Comparison of ENCODE assay signal across 8 cellular contexts in the genomic region with DNA sequence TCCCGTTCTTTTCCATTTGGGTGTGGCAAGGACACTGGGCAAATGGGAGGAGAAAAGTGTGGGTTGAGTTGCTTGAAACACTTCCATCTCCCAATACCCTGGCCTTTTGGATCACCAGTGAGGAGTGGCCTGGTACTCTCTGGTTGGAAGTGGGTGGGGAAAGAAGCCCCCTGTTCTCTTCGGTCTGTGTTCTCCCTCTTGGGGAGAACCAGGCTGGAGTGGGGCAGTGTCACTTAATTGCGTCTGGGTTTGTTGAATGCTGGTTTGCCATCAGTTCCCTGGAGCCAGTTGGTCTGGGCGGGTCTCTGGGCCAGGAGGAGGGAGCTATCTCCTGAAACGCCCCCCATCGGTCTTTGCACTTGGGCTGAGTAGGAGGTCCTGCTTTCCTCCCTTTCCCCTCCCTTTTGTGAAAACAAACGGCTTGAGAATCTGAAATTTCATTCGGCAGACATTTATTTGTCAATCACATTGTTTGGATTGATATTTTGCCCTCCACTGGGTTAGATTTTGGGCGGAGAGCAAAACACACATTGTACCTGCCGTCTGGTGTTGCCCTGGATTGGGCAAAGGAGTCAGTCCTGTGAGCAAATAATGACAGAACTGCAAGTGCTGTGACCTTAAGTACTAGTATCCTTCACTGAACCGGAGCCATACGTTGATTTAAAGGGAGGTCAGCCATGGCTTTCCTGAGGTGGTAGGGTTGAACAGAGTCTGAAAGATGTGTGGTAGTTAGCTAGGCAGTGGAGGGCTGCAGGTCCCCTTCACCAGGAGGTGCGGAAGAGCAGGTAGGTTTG. TPM values are rescaled to one million over a fixed set of nuclear protein-coding genes. Genes with fewer than 3 reads are reported as not detected.
DNase-seq lines count a peak whose midpoint lies in the region; ATAC-seq and TF ChIP-seq lines count a peak whose summit lies in the region.

No MANE protein-coding gene starts in this region.

- peaks cover 3% of the 10 kb centered on the region for H3K36me3 Mint-ChIP-seq in activated T-cell treated with anti-CD3 and anti-CD28 coated beads, Interleukin-2, amount 50 U/mL, for 4 hours (ENCODE audit: insufficient read depth)
- H3K36me3 Mint-ChIP-seq in activated CD4-positive, alpha-beta memory T cell treated with anti-CD3 and anti-CD28 coated beads, Interleukin-2, amount 10 ng/mL, durations not matched to agents 7 days and 5 days (ENCODE audit: low read depth), result no peaks in the 10 kb centered on the region

- H3K27ac Mint-ChIP-seq in activated CD4-positive, alpha-beta memory T cell treated with anti-CD3 and anti-CD28 coated beads, Interleukin-2, amount 10 ng/mL, durations not matched to agents 7 days and 5 days, result no peak overlapping the region

- POLR2A ChIA-PET in activated CD4-positive, alpha-beta memory T cell treated with anti-CD3 and anti-CD28 coated beads, Interleukin-2, amount 10 ng/mL, durations not matched to agents 7 days and 5 days (lab: Charles Lee), result interaction anchor here (1.3 to 1.4 kb wide), 2 partner anchors 9 to 39 kb away, joined by 3 to 4 read pairs; no protein-coding TSS in a partner anchor

- 20 to 34% methylated on average over 13 of the region's 13 CpGs for WGBS in testis, 2 donors

- no peaks in the 10 kb centered on the region for H3K9me3 ChIP-seq in testis

- H3K27ac ChIP-seq in testis, result peak overlapping the region; percentile 42 to 50

- no peak for TF ChIP-seq POLR2A in testis (IDR thresholded peaks at IDR 0.05)

- intact Hi-C loops in testis (cut with DNase I; ENCODE audit: low total_unique reads), result no loop called here

- no peaks in the 10 kb centered on the region for H3K36me3 ChIP-seq in testis (ENCODE audit: low read depth, missing control alignments)

- ATAC-seq in activated T-cell treated with anti-CD3 and anti-CD28 coated beads, Interleukin-2, amount 50 U/mL, for 4 hours, result no peak
- ATAC-seq in GM21526 (IDR thresholded peaks at IDR 0.05; ENCODE audit: low FRiP score, unreplicated experiment), result no peak

- DNase-seq in activated T-cell treated with anti-CD3 and anti-CD28 coated beads, Interleukin-2, amount 50 U/mL, for 4 hours, result no peak
- no peak for DNase-seq in activated T-cell treated with anti-CD3 and anti-CD28 coated beads for 4 hours
- DNase-seq in activated CD4-positive, alpha-beta memory T cell treated with anti-CD3 and anti-CD28 coated beads, Interleukin-2, amount 10 ng/mL, durations not matched to agents 7 days and 5 days, result no peak
- DNase-seq in iPS-NIHi11 (ENCODE audit: low spot score), result peak; percentile 56
- DNase-seq in testis, result peak; percentile 73
- DNase-seq in HT-29 (ENCODE audit: low spot score), result no peak
- no peak for DNase-seq in MV-4-11 (lab: John Stamatoyannopoulos, UW)

- peaks cover 31% of the 10 kb centered on the region for H3K4me1 Mint-ChIP-seq in activated T-cell treated with anti-CD3 and anti-CD28 coated beads, Interleukin-2, amount 50 U/mL, for 4 hours (ENCODE audit: low read depth)
- H3K4me1 Mint-ChIP-seq in activated CD4-positive, alpha-beta memory T cell treated with anti-CD3 and anti-CD28 coated beads, Interleukin-2, amount 10 ng/mL, durations not matched to agents 7 days and 5 days, result peaks cover 42% of the 10 kb centered on the region

- CTCF ChIA-PET in activated CD4-positive, alpha-beta memory T cell treated with anti-CD3 and anti-CD28 coated beads, Interleukin-2, amount 10 ng/mL, durations not matched to agents 7 days and 5 days (lab: Charles Lee), result interaction anchor here (0.9 kb wide), 1 partner anchor 126 kb away, joined by 3 read pairs; no protein-coding TSS in a partner anchor

- no peaks in the 10 kb centered on the region for H3K27me3 Mint-ChIP-seq in activated T-cell treated with anti-CD3 and anti-CD28 coated beads, Interleukin-2, amount 50 U/mL, for 4 hours (ENCODE audit: low read depth)
- H3K27me3 Mint-ChIP-seq in activated CD4-positive, alpha-beta memory T cell treated with anti-CD3 and anti-CD28 coated beads, Interleukin-2, amount 10 ng/mL, durations not matched to agents 7 days and 5 days, result peaks cover 10% of the 10 kb centered on the region

- no peak for TF ChIP-seq CTCF in testis (IDR thresholded peaks at IDR 0.05)

- no peaks in the 10 kb centered on the region for H3K27me3 ChIP-seq in testis

- H3K9me3 Mint-ChIP-seq in activated T-cell treated with anti-CD3 and anti-CD28 coated beads, Interleukin-2, amount 50 U/mL, for 4 hours, result no peaks in the 10 kb centered on the region
- no peaks in the 10 kb centered on the region for H3K9me3 Mint-ChIP-seq in activated CD4-positive, alpha-beta memory T cell treated with anti-CD3 and anti-CD28 coated beads, Interleukin-2, amount 10 ng/mL, durations not matched to agents 7 days and 5 days

- peaks cover 33% of the 10 kb centered on the region for H3K4me1 ChIP-seq in testis

- peak overlapping the region; percentile 90 for H3K4me3 Mint-ChIP-seq in activated T-cell treated with anti-CD3 and anti-CD28 coated beads, Interleukin-2, amount 50 U/mL, for 4 hours
- peak overlapping the region; percentile 64 for H3K4me3 Mint-ChIP-seq in activated CD4-positive, alpha-beta memory T cell treated with anti-CD3 and anti-CD28 coated beads, Interleukin-2, amount 10 ng/mL, durations not matched to agents 7 days and 5 days

- peak overlapping the region; percentile 83 to 86 for H3K4me3 ChIP-seq in testis

RNA-seq across cellular contexts. Expression of a gene that starts 1.6 kb away (rescaled TPM):
- 10 to 100 TPM; 29.6 to 35.3 (median 33.1) TPM for total RNA-seq in activated T-cell treated with anti-CD3 and anti-CD28 coated beads, Interleukin-2, amount 50 U/mL, for 4 hours
- 10 to 100 TPM; 10.1 to 13.5 TPM for total RNA-seq in activated CD4-positive, alpha-beta memory T cell treated with anti-CD3 and anti-CD28 coated beads, Interleukin-2, amount 10 ng/mL, durations not matched to agents 7 days and 5 days
- 10 to 100 TPM; 76.0 to 76.8 TPM for total RNA-seq in testis
- 49.6 TPM for polyA plus RNA-seq in testis (ENCODE audit: insufficient read depth, low read depth, low replicate concordance)
- total RNA-seq in HT-29 (2014; rRNA removed; shearing (Covaris generic)), result 18.5 and 22.8 TPM in 2 replicates

RNA-seq across cellular contexts. Expression of a gene that starts 40.9 kb away (rescaled TPM):
- total RNA-seq in activated T-cell treated with anti-CD3 and anti-CD28 coated beads, Interleukin-2, amount 50 U/mL, for 4 hours, result not detected
- total RNA-seq in activated CD4-positive, alpha-beta memory T cell treated with anti-CD3 and anti-CD28 coated beads, Interleukin-2, amount 10 ng/mL, durations not matched to agents 7 days and 5 days, result under 1 TPM in 1 of 2 experiments, not detected in 1; 0.30 TPM
- total RNA-seq in testis, result 1 to 10 TPM in 1 of 2 donors, under 1 TPM in 1; 0.68 to 1.3 TPM
- polyA plus RNA-seq in testis (ENCODE audit: insufficient read depth, low read depth, low replicate concordance), result 2.0 TPM
- total RNA-seq in HT-29 (2014; rRNA removed; shearing (Covaris generic)), result not detected in 2 replicates

Comparison
In these comparisons a context has a peak if more than half of its experiments do, and no peak if none do; other contexts are left out.
1. DNase-seq: peak in iPS-NIHi11 (single experiment) and testis (single experiment); none in activated T-cell treated with anti-CD3 and anti-CD28 coated beads, Interleukin-2, amount 50 U/mL, for 4 hours (single experiment), activated T-cell treated with anti-CD3 and anti-CD28 coated beads for 4 hours (single experiment), activated CD4-positive, alpha-beta memory T cell treated with anti-CD3 and anti-CD28 coated beads, Interleukin-2, amount 10 ng/mL, durations not matched to agents 7 days and 5 days (single experiment), HT-29 (single experiment) and MV-4-11 (single experiment).